ENCODE assay signal across 16 cellular contexts in genomic region chr2:185875532-185875931, GRCh38.
DNase-seq lines count a peak whose midpoint lies in the region; ATAC-seq, FAIRE-seq and TF ChIP-seq lines count a peak whose summit lies in the region.
"Had no signal": no experiment of that assay in that cellular context is flagged by ENCODE, and none has a peak within 500 bp of the region (broad histone marks: within the 10 kb centered on the region; RNA-seq: fewer than 3 reads in every experiment).

No MANE protein-coding gene starts in this region.

- no peaks in the 10 kb centered on the region for H3K27me3 ChIP-seq in foreskin keratinocyte
- no peaks in the 10 kb centered on the region for H3K27me3 ChIP-seq in spleen (replicated peaks in 1 of 7)

- no peaks in the 10 kb centered on the region for H3K9me3 Mint-ChIP-seq in stimulated activated naive CD8-positive, alpha-beta T cell treated with anti-CD3 and anti-CD28 coated beads, Interleukin-15, amount 100 ng/mL, for 72 hours
- H3K9me3 Mint-ChIP-seq: CD8-positive, alpha-beta T cell had no signal

- H3K4me1 Mint-ChIP-seq in stimulated activated naive CD8-positive, alpha-beta T cell treated with anti-CD3 and anti-CD28 coated beads, Interleukin-15, amount 100 ng/mL, for 72 hours, result no peaks in the 10 kb centered on the region
- H3K4me1 Mint-ChIP-seq: B cell, CD14-positive monocyte had no signal

- no peak overlapping the region for H3K27ac Mint-ChIP-seq in stimulated activated naive CD8-positive, alpha-beta T cell treated with anti-CD3 and anti-CD28 coated beads, Interleukin-15, amount 100 ng/mL, for 72 hours
- H3K27ac Mint-ChIP-seq: B cell; CD14-positive monocyte; CD8-positive, alpha-beta T cell had no signal

- TF ChIP-seq CTCF in foreskin keratinocyte (conservative IDR thresholded peaks at IDR 0.05) (no peak), spleen (IDR thresholded peaks at IDR 0.05 in 8 of 11, conservative IDR thresholded peaks at IDR 0.05 in 3 of 11) (no peak), D721Med (IDR thresholded peaks at IDR 0.05; ENCODE audit: insufficient read depth, missing control alignments) (no peak)

- no peak overlapping the region for H3K27ac ChIP-seq in foreskin keratinocyte
- H3K27ac ChIP-seq in spleen, result no peak overlapping the region

- peak; percentile 28 for ATAC-seq in stimulated activated naive CD8-positive, alpha-beta T cell treated with anti-CD3 and anti-CD28 coated beads, Interleukin-15, amount 100 ng/mL, for 72 hours
- ATAC-seq in stimulated activated naive CD8-positive, alpha-beta T cell treated with anti-CD3 and anti-CD28 coated beads, Interleukin-15, Interleukin-2, amounts not matched to agents 100 U/mL and 50 U/mL, for 24 hours, result no peak
- ATAC-seq in foreskin keratinocyte, result peak; percentile 21
- no peak for ATAC-seq in HG03565 (IDR thresholded peaks at IDR 0.05; ENCODE audit: unreplicated experiment)
- ATAC-seq: CD8-positive, alpha-beta T cell; HCT116 had no signal

- WGBS in spleen, 5 donors, result 71 to 81% (median 73%) methylated on average over 3 of the region's 3 CpGs

- H3K4me1 ChIP-seq in foreskin keratinocyte, result peaks cover 3% of the 10 kb centered on the region
- no peaks in the 10 kb centered on the region for H3K4me1 ChIP-seq in spleen

- H3K9me3 ChIP-seq in spleen, result peaks cover 0 to 7% (median 0%) of the 10 kb centered on the region in 8 donors

- H3K27me3 Mint-ChIP-seq in stimulated activated naive CD8-positive, alpha-beta T cell treated with anti-CD3 and anti-CD28 coated beads, Interleukin-15, amount 100 ng/mL, for 72 hours, result no peaks in the 10 kb centered on the region
- H3K27me3 Mint-ChIP-seq: B cell had no signal

- DNase-seq in stimulated activated naive CD8-positive, alpha-beta T cell treated with anti-CD3 and anti-CD28 coated beads, Interleukin-15, amount 100 ng/mL, for 72 hours, result no peak
- no peak for DNase-seq in stimulated activated naive CD8-positive, alpha-beta T cell treated with anti-CD3 and anti-CD28 coated beads, Interleukin-15, Interleukin-2, amounts not matched to agents 100 U/mL and 50 U/mL, for 24 hours
- DNase-seq in foreskin keratinocyte (no peak), spleen (peak; percentile 44), NCI-H2227 (lab: John Stamatoyannopoulos, UW; ENCODE audit: unreplicated experiment) (no peak), D721Med (ENCODE audit: insufficient read length, low spot score) (no peak)
- DNase-seq: CD8-positive, alpha-beta T cell; COR-L47; GF-D8; IMR-90 had no signal

- H3K4me3 ChIP-seq in spleen, result no peak overlapping the region

- no peak for FAIRE-seq in D721Med (lab: Jason Lieb, UNC)
- FAIRE-seq: A204.1, GM18507 had no signal

- no peak for TF ChIP-seq POLR2A in spleen (IDR thresholded peaks at IDR 0.05)

- H3K4me3 Mint-ChIP-seq in stimulated activated naive CD8-positive, alpha-beta T cell treated with anti-CD3 and anti-CD28 coated beads, Interleukin-15, amount 100 ng/mL, for 72 hours, result no peak overlapping the region
- H3K4me3 Mint-ChIP-seq: B cell; CD14-positive monocyte; CD8-positive, alpha-beta T cell had no signal

- H3K36me3 ChIP-seq in spleen, result no peaks in the 10 kb centered on the region

- intact Hi-C loops in spleen (cut with DNase I; ENCODE audit: low total_unique reads), result no loop called here

Comparison
In these comparisons a context has a peak if more than half of its experiments do, and no peak if none do; other contexts are left out.
1. ATAC-seq: peak in stimulated activated naive CD8-positive, alpha-beta T cell treated with anti-CD3 and anti-CD28 coated beads, Interleukin-15, amount 100 ng/mL, for 72 hours (single experiment) and foreskin keratinocyte (single experiment); none in stimulated activated naive CD8-positive, alpha-beta T cell treated with anti-CD3 and anti-CD28 coated beads, Interleukin-15, Interleukin-2, amounts not matched to agents 100 U/mL and 50 U/mL, for 24 hours (single experiment) and HG03565 (single experiment).